13 cellular contexts compared by ENCODE assay signal in the genomic region with DNA sequence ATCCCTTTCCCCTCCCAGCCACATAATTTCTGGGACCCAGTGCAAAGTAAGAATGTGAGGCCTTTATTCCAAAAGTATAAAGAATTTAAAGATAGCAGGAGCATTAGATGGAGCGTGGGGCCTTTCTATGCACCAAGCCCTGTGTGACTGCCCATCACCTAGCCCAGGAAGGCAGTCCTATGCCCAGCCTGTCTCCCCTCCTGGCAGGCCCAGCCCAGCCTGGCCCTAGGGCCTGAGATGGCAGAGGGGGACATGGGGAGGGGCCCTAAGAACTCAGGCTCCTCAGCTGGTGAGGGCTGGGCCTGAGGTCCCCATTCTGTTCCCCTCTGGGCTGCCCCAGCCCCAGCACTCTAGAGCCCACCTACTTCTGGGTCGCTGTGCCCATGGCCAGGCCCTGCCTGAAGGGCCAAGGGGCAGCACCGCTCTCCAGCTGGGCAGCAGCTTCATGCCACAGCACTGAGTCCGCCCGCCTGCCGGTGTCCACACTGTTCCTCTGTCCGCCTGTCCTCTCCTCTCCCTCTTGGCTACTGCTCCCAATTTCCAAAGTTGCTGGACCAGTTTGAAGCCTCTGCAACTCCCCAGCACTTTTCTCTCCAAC. TPM values are rescaled to one million over a fixed set of nuclear protein-coding genes. Genes with fewer than 3 reads are reported as not detected.
DNase-seq lines count a peak whose midpoint lies in the region; ATAC-seq, FAIRE-seq and TF ChIP-seq lines count a peak whose summit lies in the region.
"Had no signal": no experiment of that assay in that cellular context is flagged by ENCODE, and none has a peak within 500 bp of the region (broad histone marks: within the 10 kb centered on the region; RNA-seq: fewer than 3 reads in every experiment).

No MANE protein-coding gene starts in this region.

- in situ Hi-C loops in GM12878 (cut with MboI), result no loop called here

- H3K4me1 Mint-ChIP-seq in natural killer cell treated with Interleukin-12 subunit alpha and Interleukin-12 subunit beta and Interleukin-15 and Interleukin-18, amount 100 ng/mL, for 72 hours (ENCODE audit: low read depth in 2 of 2), result peaks cover 30 to 34% of the 10 kb centered on the region in 2 donors

- peaks cover 88% of the 10 kb centered on the region for H3K4me1 ChIP-seq in BLaER1
- peaks cover 32% of the 10 kb centered on the region for H3K4me1 ChIP-seq in GM12878 (ENCODE audit: control insufficient read depth, insufficient read depth, low read length)

- H3K9me3 Mint-ChIP-seq in natural killer cell treated with Interleukin-12 subunit alpha and Interleukin-12 subunit beta and Interleukin-15 and Interleukin-18, amount 100 ng/mL, for 72 hours, result no peaks in the 10 kb centered on the region
- H3K9me3 Mint-ChIP-seq: activated T-cell treated with anti-CD3 and anti-CD28 coated beads, Interleukin-2, amount 50 U/mL, for 4 hours; mesothelial cell of epicardium had no signal

- no peaks in the 10 kb centered on the region for H3K27me3 Mint-ChIP-seq in natural killer cell treated with Interleukin-12 subunit alpha and Interleukin-12 subunit beta and Interleukin-15 and Interleukin-18, amount 100 ng/mL, for 72 hours

- H3K9ac ChIP-seq in BLaER1 (peak overlapping the region; percentile 98), GM12878 (ENCODE audit: control insufficient read depth, insufficient read depth, low read length) (no peak overlapping the region; the same call in 1 of the 2 replicates)

- peaks cover 23% of the 10 kb centered on the region for H3K79me2 ChIP-seq in GM12878 (ENCODE audit: control insufficient read depth, insufficient read depth, low read length)

- H3K36me3 ChIP-seq in BLaER1 (peaks cover 28% of the 10 kb centered on the region; the same call in 1 of the 2 replicates), GM12878 (ENCODE audit: control insufficient read depth in 2 of 2, insufficient read depth in 2 of 2, low read length in 1 of 2) (no peaks in the 10 kb centered on the region; a peak in 2 of 4 replicates)
- H3K36me3 ChIP-seq: heart right ventricle had no signal

- 81% methylated on average over 7 of the region's 7 CpGs for WGBS in GM12878 (ENCODE audit: insufficient coverage, insufficient replicate concordance, low lambda C conversion rate, missing lambda C conversion rate)

- no peak overlapping the region for H2AFZ ChIP-seq in GM12878 (ENCODE audit: control insufficient read depth, low read depth, low read length)

- intact Hi-C loops in GM12878 (cut with micrococcal nuclease; ENCODE audit: unreplicated experiment), result no loop called here

- no peak for FAIRE-seq in GM12878 (lab: Jason Lieb, UNC)
- FAIRE-seq: colon had no signal

- peaks cover 24% of the 10 kb centered on the region for H4K20me1 ChIP-seq in BLaER1
- H4K20me1 ChIP-seq in GM12878 (ENCODE audit: control insufficient read depth, insufficient read depth), result no peaks in the 10 kb centered on the region

- peak overlapping the region; percentile 89 to 96 for H3K27ac Mint-ChIP-seq in natural killer cell treated with Interleukin-12 subunit alpha and Interleukin-12 subunit beta and Interleukin-15 and Interleukin-18, amount 100 ng/mL, for 72 hours
- H3K27ac Mint-ChIP-seq: mesothelial cell of epicardium had no signal

- BruUV-seq in GM12878 (replicated peaks; lab: Mats Ljungman, UMichigan), result no TSS peak

- peak overlapping the region; percentile 73 for H3K4me3 Mint-ChIP-seq in natural killer cell treated with Interleukin-12 subunit alpha and Interleukin-12 subunit beta and Interleukin-15 and Interleukin-18, amount 100 ng/mL, for 72 hours
- H3K4me3 Mint-ChIP-seq: mesothelial cell of epicardium had no signal

- H3K27ac ChIP-seq in BLaER1 (peak overlapping the region; percentile 100), GM12878 (ENCODE audit: control insufficient read depth, insufficient read depth) (peak overlapping the region; percentile 62)

- no peaks in the 10 kb centered on the region for H3K36me3 Mint-ChIP-seq in natural killer cell treated with Interleukin-12 subunit alpha and Interleukin-12 subunit beta and Interleukin-15 and Interleukin-18, amount 100 ng/mL, for 72 hours
- H3K36me3 Mint-ChIP-seq: mesothelial cell of epicardium had no signal

- POLR2A ChIA-PET in GM12878 (lab: Charles Lee), result no interaction called here

- no peak for TF ChIP-seq POLR2A in GM12878 (IDR thresholded peaks at IDR 0.05; ENCODE audit: low read depth, low read length)

- H3K27me3 ChIP-seq in BLaER1 (no peaks in the 10 kb centered on the region), GM12878 (replicated peaks in 1 of 2; ENCODE audit: control insufficient read depth in 2 of 2, insufficient read depth in 2 of 2, low read length in 1 of 2) (no peaks in the 10 kb centered on the region)
- H3K27me3 ChIP-seq: heart right ventricle had no signal

- RAD21 ChIA-PET in GM12878 (lab: Charles Lee; ENCODE audit: unreplicated experiment), result interaction anchor here (1.0 kb wide), 1 partner anchor 18 kb away, joined by 3 read pairs; no protein-coding TSS in a partner anchor

- no peak for TF ChIP-seq RAD21 in GM12878 (IDR thresholded peaks at IDR 0.05; ENCODE audit: insufficient read depth, low read depth, low read length)

- SMC1A ChIA-PET in GM12878 (lab: Charles Lee; ENCODE audit: uncharacterized antibody, unreplicated experiment), result no interaction called here

- CTCF ChIA-PET in GM12878 (lab: Yijun Ruan, JAX), result interaction anchor here (1.0 kb wide), 1 partner anchor 42 kb away, joined by 3 read pairs; a partner anchor contains a TSS

- H3K9me3 ChIP-seq in BLaER1, result no peaks in the 10 kb centered on the region
- H3K9me3 ChIP-seq in GM12878 (replicated peaks; ENCODE audit: control insufficient read depth, insufficient read depth, low read length), result no peaks in the 10 kb centered on the region
- H3K9me3 ChIP-seq: heart right ventricle had no signal

- H3K4me2 ChIP-seq in BLaER1 (peak overlapping the region; percentile 99), GM12878 (ENCODE audit: control insufficient read depth, insufficient read depth) (no peak overlapping the region)

- H3K4me3 ChIP-seq in BLaER1, result peak overlapping the region; percentile 78
- no peak overlapping the region for H3K4me3 ChIP-seq in GM12878

- no peak for TF ChIP-seq EP300 in GM12878 (IDR thresholded peaks at IDR 0.05; ENCODE audit: borderline replicate concordance in 1 of 2, control insufficient read depth in 1 of 2, low read depth in 2 of 2, low read length in 2 of 2)

- peak; percentile 4 for DNase-seq in HuH-7.5 (ENCODE audit: low spot score)
- DNase-seq in GM12878 (ENCODE audit: low read depth, low spot score), result no peak
- DNase-seq in natural killer cell treated with Interleukin-12 subunit alpha and Interleukin-12 subunit beta and Interleukin-15 and Interleukin-18, amount 100 ng/mL, for 72 hours (ENCODE audit: low spot score), result no peak
- no peak for DNase-seq in NCI-H1417 treated with DMSO at 0.1 percent for 48 hours (lab: John Stamatoyannopoulos, UW)
- DNase-seq in ureter (ENCODE audit: low spot score), result no peak
- DNase-seq: activated T-cell treated with anti-CD3 and anti-CD28 coated beads, Interleukin-2, amount 50 U/mL, for 4 hours; heart right ventricle; NCI-H226 had no signal

- TF ChIP-seq CTCF in GM12878 (IDR thresholded peaks at IDR 0.05 in 2 of 3, conservative IDR thresholded peaks at IDR 0.05 in 1 of 3; ENCODE audit: control insufficient read depth in 2 of 3, extremely low read depth in 1 of 3, insufficient read depth in 1 of 3, low read depth in 3 of 3, low read length in 3 of 3), result no peak

- ATAC-seq in GM12878 (no peak), HG02885 (IDR thresholded peaks at IDR 0.05; ENCODE audit: poor library complexity, unreplicated experiment) (no peak), GM21381 (IDR thresholded peaks at IDR 0.05; ENCODE audit: unreplicated experiment) (no peak)
- ATAC-seq in natural killer cell treated with Interleukin-12 subunit alpha and Interleukin-12 subunit beta and Interleukin-15 and Interleukin-18, amount 100 ng/mL, for 72 hours, result no peak

RNA-seq across cellular contexts. Expression of a gene that starts 1.0 kb away (rescaled TPM):
- total RNA-seq in GM12878 (2013; cell fraction: nucleolus; rRNA removed), result 24.3 and 24.7 TPM in 2 replicates
- 0.98 and 1.2 TPM in 2 replicates for total RNA-seq in GM12878 (2014; rRNA removed)
- 1.7 and 2.4 TPM in 2 replicates for total RNA-seq in GM12878 (2014; rRNA removed; fragmentation: Illumina TruSeq; extraction: Trizol)
- total RNA-seq in GM12878 (2021), result 4.1 and 4.7 TPM in 2 replicates
- 1.2 TPM for polyA plus RNA-seq in GM12878 (2011; ENCODE audit: low read depth)
- 1.1 and 1.5 TPM in 2 replicates for polyA plus RNA-seq in GM12878 (2011; rRNA removed)
- 1.2 and 1.3 TPM in 2 replicates for polyA plus RNA-seq in GM12878 (2011; cell fraction: cytosol; rRNA removed)
- 18.8 and 22.0 TPM in 2 replicates for polyA plus RNA-seq in GM12878 (2011; cell fraction: nucleus; rRNA removed)
- polyA plus RNA-seq in GM12878 (2012), result 3.3 and 4.3 TPM in 2 replicates
- 0.95 and 1.7 TPM in 2 replicates for polyA plus RNA-seq in GM12878 (2014; fragmentation: Illumina TruSeq; extraction: Trizol)
- under 1 TPM; 0.35 to 0.74 TPM for polyA plus RNA-seq in GM12878 (2014; fragmentation: Nextera tagmentation; extraction: Ambion mirVana)
- polyA plus RNA-seq in GM12878 (2014; rRNA removed), result 3.2 and 3.3 TPM in 2 replicates
- polyA plus RNA-seq in GM12878 (2016; fragmentation: Nextera tagmentation; extraction: Ambion mirVana), result 1 to 10 TPM; 1.5 to 1.6 TPM
- polyA minus RNA-seq in GM12878 (2011; rRNA and poly(A)+ RNA removed), result 5.6 and 11.2 TPM in 2 replicates
- not detected in 2 replicates for polyA minus RNA-seq in GM12878 (2011; cell fraction: cytosol; rRNA and poly(A)+ RNA removed)
- 9.8 and 16.2 TPM in 2 replicates for polyA minus RNA-seq in GM12878 (2011; cell fraction: nucleus; rRNA and poly(A)+ RNA removed)
- total RNA-seq in natural killer cell treated with Interleukin-12 subunit alpha and Interleukin-12 subunit beta and Interleukin-15 and Interleukin-18, amount 100 ng/mL, for 72 hours, result under 1 TPM; 0.36 to 0.78 TPM
- 0.65 TPM for total RNA-seq in ureter
- total RNA-seq: activated T-cell treated with anti-CD3 and anti-CD28 coated beads, Interleukin-2, amount 50 U/mL, for 4 hours; mesothelial cell of epicardium had no signal
- polyA plus RNA-seq: heart right ventricle had no signal

RNA-seq across cellular contexts. Expression of a gene that starts 5.6 kb away (rescaled TPM):
- 108 and 124 TPM in 2 replicates for total RNA-seq in GM12878 (2013; cell fraction: nucleolus; rRNA removed)
- total RNA-seq in GM12878 (2014; rRNA removed) (211 and 238 TPM in 2 replicates), GM12878 (2014; rRNA removed; fragmentation: Illumina TruSeq; extraction: Trizol) (132 and 157 TPM in 2 replicates), GM12878 (2021) (200 and 218 TPM in 2 replicates), ureter (12.9 TPM)
- polyA plus RNA-seq in GM12878 (2011; ENCODE audit: low read depth), result 170 TPM
- polyA plus RNA-seq in GM12878 (2011; rRNA removed) (37.4 and 65.2 TPM in 2 replicates), GM12878 (2014; fragmentation: Illumina TruSeq; extraction: Trizol) (44.1 and 147 TPM in 2 replicates), GM12878 (2014; fragmentation: Nextera tagmentation; extraction: Ambion mirVana) (10 to 100 TPM; 19.3 to 56.9 TPM), GM12878 (2014; rRNA removed) (291 and 321 TPM in 2 replicates), GM12878 (2016; fragmentation: Nextera tagmentation; extraction: Ambion mirVana) (100 to 1,000 TPM; 369 to 406 TPM)
- polyA plus RNA-seq in GM12878 (2011; cell fraction: cytosol; rRNA removed), result 96.6 and 144 TPM in 2 replicates
- polyA plus RNA-seq in GM12878 (2011; cell fraction: nucleus; rRNA removed), result 140 and 154 TPM in 2 replicates
- 253 and 361 TPM in 2 replicates for polyA plus RNA-seq in GM12878 (2012)
- polyA minus RNA-seq in GM12878 (2011; rRNA and poly(A)+ RNA removed), result 43.4 and 79.0 TPM in 2 replicates
- polyA minus RNA-seq in GM12878 (2011; cell fraction: cytosol; rRNA and poly(A)+ RNA removed), result 21.8 and 23.1 TPM in 2 replicates
- polyA minus RNA-seq in GM12878 (2011; cell fraction: nucleus; rRNA and poly(A)+ RNA removed), result 58.2 and 93.9 TPM in 2 replicates
- 10 to 100 TPM; 10.3 to 27.6 TPM for total RNA-seq in natural killer cell treated with Interleukin-12 subunit alpha and Interleukin-12 subunit beta and Interleukin-15 and Interleukin-18, amount 100 ng/mL, for 72 hours

RNA-seq across cellular contexts. Expression of a gene that starts 10.8 kb away (rescaled TPM):
- 3.5 and 4.4 TPM in 2 replicates for total RNA-seq in GM12878 (2013; cell fraction: nucleolus; rRNA removed)
- total RNA-seq in GM12878 (2014; rRNA removed) (3.0 and 3.8 TPM in 2 replicates), GM12878 (2014; rRNA removed; fragmentation: Illumina TruSeq; extraction: Trizol) (1.7 and 2.0 TPM in 2 replicates), GM12878 (2021) (6.0 and 6.5 TPM in 2 replicates), ureter (2.4 TPM)
- 1.4 TPM for polyA plus RNA-seq in GM12878 (2011; ENCODE audit: low read depth)
- polyA plus RNA-seq in GM12878 (2011; rRNA removed) (0.59 and 1.1 TPM in 2 replicates), GM12878 (2014; fragmentation: Illumina TruSeq; extraction: Trizol) (0.78 and 1.4 TPM in 2 replicates), GM12878 (2014; fragmentation: Nextera tagmentation; extraction: Ambion mirVana) (under 1 TPM; 0.14 to 0.58 TPM), GM12878 (2014; rRNA removed) (4.7 and 5.1 TPM in 2 replicates), GM12878 (2016; fragmentation: Nextera tagmentation; extraction: Ambion mirVana) (1 to 10 TPM; 6.2 to 8.1 TPM)
- 1.3 and 2.2 TPM in 2 replicates for polyA plus RNA-seq in GM12878 (2011; cell fraction: cytosol; rRNA removed)
- polyA plus RNA-seq in GM12878 (2011; cell fraction: nucleus; rRNA removed), result 3.4 and 4.5 TPM in 2 replicates
- polyA plus RNA-seq in GM12878 (2012), result 3.8 and 5.2 TPM in 2 replicates
- 0.95 and 1.9 TPM in 2 replicates for polyA minus RNA-seq in GM12878 (2011; rRNA and poly(A)+ RNA removed)
- polyA minus RNA-seq in GM12878 (2011; cell fraction: cytosol; rRNA and poly(A)+ RNA removed), result 0.73 and 1.1 TPM in 2 replicates
- 3.4 and 6.2 TPM in 2 replicates for polyA minus RNA-seq in GM12878 (2011; cell fraction: nucleus; rRNA and poly(A)+ RNA removed)
- total RNA-seq in natural killer cell treated with Interleukin-12 subunit alpha and Interleukin-12 subunit beta and Interleukin-15 and Interleukin-18, amount 100 ng/mL, for 72 hours, result 1 to 10 TPM; 3.4 to 6.6 TPM

RNA-seq across cellular contexts. Expression of a gene that starts 19.8 kb away (rescaled TPM):
- 8.9 and 9.5 TPM in 2 replicates for total RNA-seq in GM12878 (2013; cell fraction: nucleolus; rRNA removed)
- total RNA-seq in GM12878 (2014; rRNA removed) (5.1 and 8.1 TPM in 2 replicates), GM12878 (2014; rRNA removed; fragmentation: Illumina TruSeq; extraction: Trizol) (6.3 and 8.1 TPM in 2 replicates), GM12878 (2021) (4.1 and 5.6 TPM in 2 replicates), ureter (7.8 TPM)
- 8.4 TPM for polyA plus RNA-seq in GM12878 (2011; ENCODE audit: low read depth)
- polyA plus RNA-seq in GM12878 (2011; rRNA removed) (5.3 and 6.0 TPM in 2 replicates), GM12878 (2014; fragmentation: Illumina TruSeq; extraction: Trizol) (6.1 and 9.8 TPM in 2 replicates), GM12878 (2014; fragmentation: Nextera tagmentation; extraction: Ambion mirVana) (1 to 10 TPM; 7.6 to 8.5 TPM), GM12878 (2014; rRNA removed) (7.1 and 7.2 TPM in 2 replicates), GM12878 (2016; fragmentation: Nextera tagmentation; extraction: Ambion mirVana) (1 to 10 TPM; 7.0 to 7.4 TPM)
- 2.9 and 3.7 TPM in 2 replicates for polyA plus RNA-seq in GM12878 (2011; cell fraction: cytosol; rRNA removed)
- 3.2 and 4.8 TPM in 2 replicates for polyA plus RNA-seq in GM12878 (2011; cell fraction: nucleus; rRNA removed)
- polyA plus RNA-seq in GM12878 (2012), result 7.6 and 8.6 TPM in 2 replicates
- polyA minus RNA-seq in GM12878 (2011; rRNA and poly(A)+ RNA removed), result 2.2 and 2.6 TPM in 2 replicates
- polyA minus RNA-seq in GM12878 (2011; cell fraction: cytosol; rRNA and poly(A)+ RNA removed), result not detected in 2 replicates
- polyA minus RNA-seq in GM12878 (2011; cell fraction: nucleus; rRNA and poly(A)+ RNA removed), result 2.3 and 3.4 TPM in 2 replicates
- total RNA-seq in natural killer cell treated with Interleukin-12 subunit alpha and Interleukin-12 subunit beta and Interleukin-15 and Interleukin-18, amount 100 ng/mL, for 72 hours, result 1 to 10 TPM; 6.4 to 7.2 TPM

RNA-seq across cellular contexts. Expression of a gene that starts 42.4 kb away (rescaled TPM):
- total RNA-seq in GM12878 (2013; cell fraction: nucleolus; rRNA removed), result 42.6 and 50.2 TPM in 2 replicates
- total RNA-seq in GM12878 (2014; rRNA removed) (49.9 and 55.2 TPM in 2 replicates), GM12878 (2014; rRNA removed; fragmentation: Illumina TruSeq; extraction: Trizol) (57.6 and 58.4 TPM in 2 replicates), GM12878 (2021) (60.5 and 71.1 TPM in 2 replicates), ureter (75.6 TPM)
- polyA plus RNA-seq in GM12878 (2011; ENCODE audit: low read depth), result 70.0 TPM
- polyA plus RNA-seq in GM12878 (2011; rRNA removed) (143 and 198 TPM in 2 replicates), GM12878 (2014; fragmentation: Illumina TruSeq; extraction: Trizol) (105 and 125 TPM in 2 replicates), GM12878 (2014; fragmentation: Nextera tagmentation; extraction: Ambion mirVana) (100 to 1,000 TPM; 100 to 113 TPM), GM12878 (2014; rRNA removed) (51.8 and 67.3 TPM in 2 replicates), GM12878 (2016; fragmentation: Nextera tagmentation; extraction: Ambion mirVana) (100 to 1,000 TPM; 153 to 154 TPM)
- polyA plus RNA-seq in GM12878 (2011; cell fraction: cytosol; rRNA removed), result 55.0 and 60.8 TPM in 2 replicates
- polyA plus RNA-seq in GM12878 (2011; cell fraction: nucleus; rRNA removed), result 32.5 and 35.7 TPM in 2 replicates
- polyA plus RNA-seq in GM12878 (2012), result 95.1 and 144 TPM in 2 replicates
- 35.6 and 57.1 TPM in 2 replicates for polyA minus RNA-seq in GM12878 (2011; rRNA and poly(A)+ RNA removed)
- polyA minus RNA-seq in GM12878 (2011; cell fraction: cytosol; rRNA and poly(A)+ RNA removed), result 26.6 and 28.4 TPM in 2 replicates
- polyA minus RNA-seq in GM12878 (2011; cell fraction: nucleus; rRNA and poly(A)+ RNA removed), result 12.2 and 16.5 TPM in 2 replicates
- 10 to 100 TPM; 38.1 to 77.5 TPM for total RNA-seq in natural killer cell treated with Interleukin-12 subunit alpha and Interleukin-12 subunit beta and Interleukin-15 and Interleukin-18, amount 100 ng/mL, for 72 hours
